1 cellular context compared by ENCODE assay signal in the genomic region with DNA sequence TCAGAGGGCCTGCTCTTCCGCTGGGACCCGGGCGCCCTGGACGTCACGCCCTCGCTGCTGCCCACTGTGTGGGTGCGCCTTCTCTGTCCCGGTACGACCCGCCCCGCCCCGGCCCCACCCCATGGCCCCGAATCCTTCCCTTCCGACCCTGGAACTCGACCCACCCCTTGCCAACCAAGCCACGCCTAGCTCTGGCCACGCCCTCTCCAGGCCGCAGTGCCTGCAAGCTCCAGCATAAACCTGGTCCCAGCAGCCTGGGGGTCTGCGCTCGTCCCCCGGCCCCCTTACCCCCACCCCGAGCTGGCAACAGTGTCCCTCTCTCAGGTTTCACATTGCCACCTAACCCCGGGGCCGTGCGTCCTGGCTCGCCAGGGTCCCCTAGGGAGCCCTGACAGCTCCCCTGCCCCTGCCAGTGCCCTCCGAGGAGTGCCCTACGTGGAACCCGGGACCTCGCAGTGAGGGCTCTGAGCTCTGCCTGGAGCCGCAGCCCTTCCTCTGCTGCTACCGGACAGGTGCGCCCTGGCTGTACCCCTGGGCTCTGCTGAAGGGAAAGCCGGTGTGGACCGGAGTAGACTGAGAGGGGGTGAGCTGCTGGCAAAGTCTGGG.
TF ChIP-seq lines count a peak whose summit lies in the region.

No MANE protein-coding gene starts in this region.

TF ChIP-seq in H1, 55 proteins besides CTCF, POLR2A, EP300 and RAD21:
- TF ChIP-seq SAP30 (IDR thresholded peaks at IDR 0.05; ENCODE audit: insufficient read depth, insufficient replicate concordance, low read length) (no peak), JUND (IDR thresholded peaks at IDR 0.05; ENCODE audit: low read length) (no peak), EZH2 (IDR thresholded peaks at IDR 0.05; ENCODE audit: low read depth, low read length, severe bottlenecking) (no peak), SIN3A (conservative IDR thresholded peaks at IDR 0.05 in 1 of 2, IDR thresholded peaks at IDR 0.05 in 1 of 2; ENCODE audit: low read depth in 1 of 2, low read length in 2 of 2) (no peak), TCF12 (IDR thresholded peaks at IDR 0.05; ENCODE audit: low read depth, low read length) (no peak), SIRT6 (IDR thresholded peaks at IDR 0.05; ENCODE audit: low read length) (no peak), TAF1 (IDR thresholded peaks at IDR 0.05; ENCODE audit: low read depth, low read length) (no peak), HDAC6 (IDR thresholded peaks at IDR 0.05; ENCODE audit: low read depth, low read length) (no peak)
- TF ChIP-seq, protein P1, sequence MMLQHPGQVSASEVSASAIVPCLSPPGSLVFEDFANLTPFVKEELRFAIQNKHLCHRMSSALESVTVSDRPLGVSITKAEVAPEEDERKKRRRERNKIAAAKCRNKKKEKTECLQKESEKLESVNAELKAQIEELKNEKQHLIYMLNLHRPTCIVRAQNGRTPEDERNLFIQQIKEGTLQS (IDR thresholded peaks at IDR 0.05; ENCODE audit: insufficient read depth, low read depth, low read length) = no peak
